Comparison of ENCODE assay signal across 9 cellular contexts in the genomic region with DNA sequence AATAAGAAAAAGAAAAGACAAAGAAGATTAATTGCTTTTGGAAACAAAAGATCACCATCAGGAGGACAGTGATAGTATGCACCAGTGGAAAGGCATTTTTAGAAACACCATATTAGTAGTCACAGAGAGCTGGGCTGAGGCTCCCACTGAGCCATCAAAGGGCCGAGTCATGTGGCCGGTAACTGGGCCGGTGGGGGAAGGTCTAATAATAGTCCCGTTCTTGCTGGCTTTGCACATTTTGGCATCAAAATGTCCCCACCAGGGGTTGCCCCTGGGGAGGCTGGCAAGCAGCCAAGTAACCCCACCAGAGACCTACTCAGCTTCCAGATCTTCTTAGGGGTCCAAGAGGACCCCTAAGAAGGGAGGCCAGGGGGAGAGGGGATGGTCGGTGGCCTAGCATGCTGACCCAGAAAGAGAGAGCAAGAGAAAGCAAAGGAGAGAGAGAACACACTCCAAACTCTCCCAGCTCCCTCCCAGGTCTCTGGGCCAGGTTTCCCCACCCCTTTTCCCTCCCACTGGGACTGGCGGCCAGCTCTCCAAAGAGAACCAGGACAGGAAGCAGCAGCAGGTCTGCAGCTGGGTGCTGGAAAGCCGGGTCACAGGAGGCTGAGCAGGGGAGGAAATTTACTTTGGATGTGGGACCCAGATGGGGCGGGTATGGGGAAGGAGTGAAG.
DNase-seq lines count a peak whose midpoint lies in the region; ATAC-seq and TF ChIP-seq lines count a peak whose summit lies in the region.
"Had no signal": no experiment of that assay in that cellular context is flagged by ENCODE, and none has a peak within 500 bp of the region (broad histone marks: within the 10 kb centered on the region; RNA-seq: fewer than 3 reads in every experiment).

No MANE protein-coding gene starts in this region.

- H2BK5ac ChIP-seq in neuronal stem cell (ENCODE audit: low read length): no peak overlapping the region

- H3K4me1 ChIP-seq in BLaER1 treated with 17β-estradiol and CSF1 and Interleukin-3, amounts not matched to agents 10 nM and 100 nM: peaks cover 19 to 61% (median 43%) of the 10 kb centered on the region in 10 experiments
- H3K4me1 ChIP-seq in NT2/D1 (ENCODE audit: insufficient read depth, insufficient read length): peaks cover 3% of the 10 kb centered on the region
- peaks cover 0 to 26% (median 10%) of the 10 kb centered on the region in 3 donors for H3K4me1 ChIP-seq in gastroesophageal sphincter
- H3K4me1 ChIP-seq in neuronal stem cell (ENCODE audit: control insufficient read depth in 2 of 2, insufficient read depth in 1 of 2, low read depth in 1 of 2, low read length in 2 of 2): peaks cover 4 to 13% of the 10 kb centered on the region in 2 donors

- no peak overlapping the region for H3K23ac ChIP-seq in neuronal stem cell (ENCODE audit: low read depth, low read length, poor library complexity)

- WGBS in gastroesophageal sphincter (ENCODE audit: low coverage in 1 of 2), 2 donors: 4 to 6% methylated on average over 4 to 7 of the region's 8 CpGs
- WGBS in neuronal stem cell (ENCODE audit: extremely low coverage in 2 of 2, insufficient read length in 2 of 2, insufficient replicate concordance in 1 of 2), 2 donors: no CpG with 5 or more reads among the region's 8 CpGs

- H3K18ac ChIP-seq in neuronal stem cell (ENCODE audit: low read length): peak overlapping the region; percentile 35

- H3K4me3 ChIP-seq in BLaER1 treated with 17β-estradiol and CSF1 and Interleukin-3, amounts not matched to agents 10 nM and 100 nM: peak overlapping the region in 4 of 10 experiments; percentile 9 to 48 (median 22); a peak in 5 of 20 replicates
- no peak overlapping the region for H3K4me3 ChIP-seq in NT2/D1 (ENCODE audit: insufficient read length, low read depth)
- H3K4me3 ChIP-seq in gastroesophageal sphincter: peak overlapping the region in 1 of 2 donors; percentile 33
- no peak overlapping the region for H3K4me3 ChIP-seq in neuronal stem cell (ENCODE audit: low read length in 2 of 2)

- H2BK15ac ChIP-seq in neuronal stem cell (ENCODE audit: low read length): peak overlapping the region; percentile 5

- peak overlapping the region in 1 of 11 experiments; percentile 30; a peak in 1 of 22 replicates for H3K27ac ChIP-seq in BLaER1 treated with 17β-estradiol and CSF1 and Interleukin-3, amounts not matched to agents 10 nM and 100 nM
- H3K27ac ChIP-seq in gastroesophageal sphincter: peak overlapping the region; percentile 80 to 91 (median 89)
- no peak overlapping the region for H3K27ac ChIP-seq in neuronal stem cell (replicated peaks; ENCODE audit: low read length)

- no peaks in the 10 kb centered on the region for H3K79me1 ChIP-seq in neuronal stem cell (ENCODE audit: low read depth, low read length)

- DNase-seq in NT2/D1 (ENCODE audit: low read depth, low spot score) (no peak), neuronal stem cell (ENCODE audit: low spot score) (no peak), NOMO-1 (lab: John Stamatoyannopoulos, UW; ENCODE audit: unreplicated experiment in 2 of 2) (no peak), MV-4-11 (lab: John Stamatoyannopoulos, UW) (no peak), activated gamma-delta T cell (lab: John Stamatoyannopoulos, UW) (no peak), hepatic stellate cell (ENCODE audit: low spot score) (no peak)
- DNase-seq: activated CD8-positive, alpha-beta T cell treated with anti-CD3 and anti-CD28 coated beads, Interleukin-2, amount 10 ng/mL, durations not matched to agents 7 days and 5 days had no signal

- no peak for TF ChIP-seq EP300 in gastroesophageal sphincter (IDR thresholded peaks at IDR 0.05)

- H3K36me3 ChIP-seq in BLaER1 treated with 17β-estradiol and CSF1 and Interleukin-3, amounts not matched to agents 10 nM and 100 nM: no peaks in the 10 kb centered on the region
- H3K36me3 ChIP-seq in NT2/D1 (ENCODE audit: insufficient read depth, insufficient read length, low read length) (no peaks in the 10 kb centered on the region), gastroesophageal sphincter (no peaks in the 10 kb centered on the region), neuronal stem cell (replicated peaks in 1 of 2; ENCODE audit: control insufficient read depth in 2 of 2, insufficient read depth in 2 of 2, low read length in 2 of 2) (no peaks in the 10 kb centered on the region)

- ATAC-seq in gastroesophageal sphincter: peak; percentile 89
- ATAC-seq: activated CD8-positive, alpha-beta T cell treated with anti-CD3 and anti-CD28 coated beads, Interleukin-2, amount 10 ng/mL, durations not matched to agents 7 days and 5 days had no signal

- H4K20me1 ChIP-seq in BLaER1 treated with 17β-estradiol and CSF1 and Interleukin-3, amounts not matched to agents 10 nM and 100 nM: peaks cover 0 to 4% (median 0%) of the 10 kb centered on the region in 11 experiments; a peak in 1 of 22 replicates

- no peak for TF ChIP-seq CTCF in gastroesophageal sphincter (IDR thresholded peaks at IDR 0.05)

- H2AFZ ChIP-seq in neuronal stem cell (ENCODE audit: low read length): peak overlapping the region; percentile 87

- H3K9me3 ChIP-seq in BLaER1 treated with 17β-estradiol and CSF1 and Interleukin-3, amounts not matched to agents 10 nM and 100 nM (replicated peaks in 1 of 11): peaks cover 0 to 11% (median 5%) of the 10 kb centered on the region in 11 experiments; a peak in 6 of 22 replicates
- H3K9me3 ChIP-seq in NT2/D1 (ENCODE audit: insufficient read depth, low read length) (0 out of 2 replicates have a peak, but pooled peaks cover 4% of the 10 kb centered on the region), gastroesophageal sphincter (no peaks in the 10 kb centered on the region), neuronal stem cell (replicated peaks in 1 of 2; ENCODE audit: control insufficient read depth in 2 of 2, insufficient read depth in 1 of 2, low read depth in 1 of 2, low read length in 2 of 2) (no peaks in the 10 kb centered on the region)

- H3K14ac ChIP-seq in neuronal stem cell (ENCODE audit: low read length): no peak overlapping the region

- H3K9ac ChIP-seq in BLaER1 treated with 17β-estradiol and CSF1 and Interleukin-3, amounts not matched to agents 10 nM and 100 nM: 0 out of 22 replicates have a peak overlapping the region, but pooled peaks of 1 of the 11 experiments have one; percentile 26
- H3K9ac ChIP-seq in NT2/D1 (ENCODE audit: insufficient read length, low read depth): peak overlapping the region; percentile 52
- no peak overlapping the region for H3K9ac ChIP-seq in neuronal stem cell (ENCODE audit: low read depth, low read length, poor library complexity)

- TF ChIP-seq POLR2A in gastroesophageal sphincter (IDR thresholded peaks at IDR 0.05): no peak

- peaks cover 0 to 16% (median 0%) of the 10 kb centered on the region in 11 experiments; a peak in 3 of 22 replicates for H3K27me3 ChIP-seq in BLaER1 treated with 17β-estradiol and CSF1 and Interleukin-3, amounts not matched to agents 10 nM and 100 nM
- no peaks in the 10 kb centered on the region for H3K27me3 ChIP-seq in NT2/D1 (ENCODE audit: insufficient read depth, insufficient read length)
- H3K27me3 ChIP-seq in gastroesophageal sphincter: no peaks in the 10 kb centered on the region
- peaks cover 0 to 12% (median 0%) of the 10 kb centered on the region in 3 experiments for H3K27me3 ChIP-seq in neuronal stem cell (ENCODE audit: control insufficient read depth in 3 of 3, insufficient read depth in 3 of 3, low read depth in 1 of 3, low read length in 3 of 3)

- H4K8ac ChIP-seq in neuronal stem cell (ENCODE audit: low read depth, low read length): no peak overlapping the region

- H3K4me2 ChIP-seq in BLaER1 treated with 17β-estradiol and CSF1 and Interleukin-3, amounts not matched to agents 10 nM and 100 nM: peak overlapping the region; percentile 60 to 93 (median 82)
- no peak overlapping the region for H3K4me2 ChIP-seq in neuronal stem cell (ENCODE audit: insufficient read depth, low read length, poor library complexity, severe bottlenecking)

- no peak overlapping the region for H2AK5ac ChIP-seq in neuronal stem cell (ENCODE audit: low read depth, low read length)

- peak overlapping the region; percentile 11 for H4K91ac ChIP-seq in neuronal stem cell (ENCODE audit: low read depth, low read length, poor library complexity)

- no peak overlapping the region for H3K4ac ChIP-seq in neuronal stem cell (ENCODE audit: low read length)

- no peak overlapping the region for H2BK12ac ChIP-seq in neuronal stem cell (ENCODE audit: low read length)

- no peak overlapping the region for H2BK120ac ChIP-seq in neuronal stem cell (ENCODE audit: low read depth, low read length)
